2 cellular contexts compared by ENCODE assay signal in the genomic region with DNA sequence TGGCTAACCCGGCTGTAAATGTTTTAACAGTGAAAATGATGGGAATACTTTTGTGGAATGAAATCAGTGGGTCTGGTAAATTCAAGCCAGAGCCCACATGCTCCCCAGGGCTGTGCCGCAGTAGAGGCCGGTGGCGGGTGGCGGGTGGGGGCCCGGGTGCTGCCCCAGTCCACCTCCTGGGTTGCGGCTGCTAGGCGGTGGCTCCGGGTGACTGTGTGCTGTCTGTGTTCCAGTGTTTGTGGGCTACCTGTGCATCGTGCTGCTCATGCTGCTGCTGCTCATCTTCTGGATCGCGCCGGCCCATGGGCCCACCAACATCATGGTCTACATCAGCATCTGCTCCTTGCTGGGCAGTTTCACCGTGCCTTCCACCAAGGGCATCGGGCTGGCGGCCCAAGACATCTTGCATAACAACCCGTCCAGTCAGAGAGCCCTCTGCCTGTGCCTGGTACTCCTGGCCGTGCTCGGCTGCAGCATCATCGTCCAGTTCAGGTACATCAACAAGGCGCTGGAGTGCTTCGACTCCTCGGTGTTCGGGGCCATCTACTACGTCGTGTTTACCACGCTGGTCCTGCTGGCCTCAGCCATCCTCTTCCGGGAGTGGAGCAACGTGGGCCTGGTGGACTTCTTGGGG.
TF ChIP-seq lines count a peak whose summit lies in the region.

No MANE protein-coding gene starts in this region.

TF ChIP-seq in IMR-90, 13 proteins besides CTCF, POLR2A, EP300 and RAD21:
- TF ChIP-seq CEBPB (IDR thresholded peaks at IDR 0.05; ENCODE audit: low read depth, low read length) (no peak), CHD1 (IDR thresholded peaks at IDR 0.05; ENCODE audit: low read depth, low read length) (no peak), MAFK (IDR thresholded peaks at IDR 0.05; ENCODE audit: low read depth, low read length) (no peak)
- TF ChIP-seq, protein P1, sequence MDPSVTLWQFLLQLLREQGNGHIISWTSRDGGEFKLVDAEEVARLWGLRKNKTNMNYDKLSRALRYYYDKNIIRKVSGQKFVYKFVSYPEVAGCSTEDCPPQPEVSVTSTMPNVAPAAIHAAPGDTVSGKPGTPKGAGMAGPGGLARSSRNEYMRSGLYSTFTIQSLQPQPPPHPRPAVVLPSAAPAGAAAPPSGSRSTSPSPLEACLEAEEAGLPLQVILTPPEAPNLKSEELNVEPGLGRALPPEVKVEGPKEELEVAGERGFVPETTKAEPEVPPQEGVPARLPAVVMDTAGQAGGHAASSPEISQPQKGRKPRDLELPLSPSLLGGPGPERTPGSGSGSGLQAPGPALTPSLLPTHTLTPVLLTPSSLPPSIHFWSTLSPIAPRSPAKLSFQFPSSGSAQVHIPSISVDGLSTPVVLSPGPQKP (IDR thresholded peaks at IDR 0.05; ENCODE audit: borderline replicate concordance, low read depth, low read length) = no peak

TF ChIP-seq in H1, 55 proteins besides CTCF, POLR2A, EP300 and RAD21:
- TF ChIP-seq, protein P2, sequence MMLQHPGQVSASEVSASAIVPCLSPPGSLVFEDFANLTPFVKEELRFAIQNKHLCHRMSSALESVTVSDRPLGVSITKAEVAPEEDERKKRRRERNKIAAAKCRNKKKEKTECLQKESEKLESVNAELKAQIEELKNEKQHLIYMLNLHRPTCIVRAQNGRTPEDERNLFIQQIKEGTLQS (IDR thresholded peaks at IDR 0.05; ENCODE audit: insufficient read depth, low read depth, low read length) = no peak
- TF ChIP-seq POLR2AphosphoS5 (IDR thresholded peaks at IDR 0.05; ENCODE audit: low read depth, low read length) (no peak), RNF2 (IDR thresholded peaks at IDR 0.05; ENCODE audit: borderline replicate concordance, low read depth, low read length, missing control alignments, poor library complexity, severe bottlenecking) (no peak)
TF ChIP-seq in H1: peak in this region for 0.
